Comparison of ENCODE assay signal across 18 cellular contexts in genomic region chr6:24673625-24674024, GRCh38. TPM values are rescaled to one million over a fixed set of nuclear protein-coding genes. Genes with fewer than 3 reads are reported as not detected.
DNase-seq lines count a peak whose midpoint lies in the region; ATAC-seq and TF ChIP-seq lines count a peak whose summit lies in the region.
"Had no signal": no experiment of that assay in that cellular context is flagged by ENCODE, and none has a peak within 500 bp of the region (broad histone marks: within the 10 kb centered on the region; RNA-seq: fewer than 3 reads in every experiment).

No MANE protein-coding gene starts in this region.

- no peak overlapping the region for H2AFZ ChIP-seq in GM23338

- H3K27ac Mint-ChIP-seq in GM23338, result no peak overlapping the region
- H3K27ac Mint-ChIP-seq: CD4-positive, CD25-positive, alpha-beta regulatory T cell; T-helper 2 cell treated with Interferon-gamma antibody and Interleukin-4, amounts not matched to agents 5 μg/mL and 100 μg/mL, for 36 hours had no signal

- H3K9me3 Mint-ChIP-seq in GM23338, result peaks cover 78% of the 10 kb centered on the region

- in situ Hi-C loops in Caki2 (cut with HindIII; ENCODE audit: low pct_unique_long_range_greater_than_20kb, low sequenced_read_pairs), result no loop called here

- intact Hi-C loops in esophagus muscularis mucosa (cut with DNase I), result no loop called here

- H3K36me3 ChIP-seq in GM23338 (ENCODE audit: insufficient read depth) (peaks cover 50% of the 10 kb centered on the region), esophagus muscularis mucosa (no peaks in the 10 kb centered on the region)

- no peak overlapping the region for H3K4me3 ChIP-seq in GM23338
- no peak overlapping the region for H3K4me3 ChIP-seq in esophagus muscularis mucosa

- H3F3A ChIP-seq in GM23338 (replicated peaks; ENCODE audit: low read depth), result no peaks in the 10 kb centered on the region

- H3K27me3 Mint-ChIP-seq in GM23338 (ENCODE audit: insufficient read depth, low read depth, poor library complexity), result peaks cover 10% of the 10 kb centered on the region
- H3K27me3 Mint-ChIP-seq: CD4-positive, CD25-positive, alpha-beta regulatory T cell had no signal

- TF ChIP-seq POLR2A in esophagus muscularis mucosa (IDR thresholded peaks at IDR 0.05; ENCODE audit: low read depth), result no peak

- H3K9me2 ChIP-seq in GM23338 (ENCODE audit: insufficient read depth), result no peaks in the 10 kb centered on the region

- H3K79me2 ChIP-seq in GM23338 (replicated peaks; ENCODE audit: insufficient read depth), result peaks cover 37% of the 10 kb centered on the region

- no peak overlapping the region for H3K4me3 Mint-ChIP-seq in GM23338
- H3K4me3 Mint-ChIP-seq: CD4-positive, CD25-positive, alpha-beta regulatory T cell; T-helper 2 cell treated with Interferon-gamma antibody and Interleukin-4, amounts not matched to agents 5 μg/mL and 100 μg/mL, for 36 hours had no signal

- H3K4me2 ChIP-seq in GM23338, result no peak overlapping the region

- H3K27ac ChIP-seq in GM23338 (ENCODE audit: low read depth) (no peak overlapping the region), esophagus muscularis mucosa (replicated peaks in 1 of 4) (no peak overlapping the region)

- H3K9me3 ChIP-seq in esophagus muscularis mucosa, result no peaks in the 10 kb centered on the region

- no peaks in the 10 kb centered on the region for H4K20me1 ChIP-seq in GM23338 (replicated peaks; ENCODE audit: insufficient read depth)

- H3K27me3 ChIP-seq in GM23338 (ENCODE audit: insufficient read depth) (no peaks in the 10 kb centered on the region), esophagus muscularis mucosa (no peaks in the 10 kb centered on the region)

- ATAC-seq in GM23338, result no peak

- 76% methylated on average over 2 of the region's 2 CpGs for WGBS in esophagus muscularis mucosa

- no peak for TF ChIP-seq EP300 in esophagus muscularis mucosa (IDR thresholded peaks at IDR 0.05)

- peaks cover 93% of the 10 kb centered on the region for H3K36me3 Mint-ChIP-seq in GM23338 (ENCODE audit: low read depth)

- TF ChIP-seq CTCF in GM23338 (conservative IDR thresholded peaks at IDR 0.05; ENCODE audit: low read depth in 2 of 2), result no peak
- TF ChIP-seq CTCF in esophagus muscularis mucosa (IDR thresholded peaks at IDR 0.05), result no peak

- H3K4me1 ChIP-seq in GM23338 (ENCODE audit: insufficient read depth), result no peaks in the 10 kb centered on the region
- peaks cover 0 to 2% (median under 1%) of the 10 kb centered on the region in 4 donors for H3K4me1 ChIP-seq in esophagus muscularis mucosa

- no peaks in the 10 kb centered on the region for H3K4me1 Mint-ChIP-seq in GM23338

- peak; percentile 28 for DNase-seq in Caki2 (ENCODE audit: low read depth)
- DNase-seq in GM23338 (ENCODE audit: low spot score), result peak; percentile 60
- DNase-seq in NCI-H69 (lab: John Stamatoyannopoulos, UW), result peak; percentile 37
- peak; percentile 10 for DNase-seq in left kidney (ENCODE audit: low read depth, low spot score)
- DNase-seq in NCI-H187 treated with DMSO at 0.1 percent for 48 hours (lab: John Stamatoyannopoulos, UW), result no peak
- DNase-seq in esophagus muscularis mucosa (ENCODE audit: extremely low spot score), result no peak
- DNase-seq in DMS153 (lab: John Stamatoyannopoulos, UW), result no peak
- DNase-seq: ACHN; AML-193; Caco-2; CD4-positive, CD25-positive, alpha-beta regulatory T cell; IMR-90; NCI-H1436; NCI-H2081; NCI-H2227 treated with DMSO at 0.1 percent for 48 hours; NCI-H524; NK-92 treated with Interleukin-12 subunit alpha and Interleukin-12 subunit beta, amount 100 ng/mL, for 24 hours had no signal

TF ChIP-seq in GM23338, 12 proteins besides CTCF, POLR2A, EP300 and RAD21:
- no peak for TF ChIP-seq ZNF114 (CRISPR knock-in tag; IDR thresholded peaks at IDR 0.05)
- TF ChIP-seq STAT1 (IDR thresholded peaks at IDR 0.05; ENCODE audit: unreplicated experiment), result no peak
- TF ChIP-seq POLR2AphosphoS5 (IDR thresholded peaks at IDR 0.05; ENCODE audit: low read depth), result no peak
- no peak for TF ChIP-seq ZNF331 (CRISPR knock-in tag; IDR thresholded peaks at IDR 0.05; ENCODE audit: low read depth)
- TF ChIP-seq, protein P1, sequence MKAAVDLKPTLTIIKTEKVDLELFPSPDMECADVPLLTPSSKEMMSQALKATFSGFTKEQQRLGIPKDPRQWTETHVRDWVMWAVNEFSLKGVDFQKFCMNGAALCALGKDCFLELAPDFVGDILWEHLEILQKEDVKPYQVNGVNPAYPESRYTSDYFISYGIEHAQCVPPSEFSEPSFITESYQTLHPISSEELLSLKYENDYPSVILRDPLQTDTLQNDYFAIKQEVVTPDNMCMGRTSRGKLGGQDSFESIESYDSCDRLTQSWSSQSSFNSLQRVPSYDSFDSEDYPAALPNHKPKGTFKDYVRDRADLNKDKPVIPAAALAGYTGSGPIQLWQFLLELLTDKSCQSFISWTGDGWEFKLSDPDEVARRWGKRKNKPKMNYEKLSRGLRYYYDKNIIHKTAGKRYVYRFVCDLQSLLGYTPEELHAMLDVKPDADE (IDR thresholded peaks at IDR 0.05), result no peak
- TF ChIP-seq CREB1 (CRISPR knock-in tag; IDR thresholded peaks at IDR 0.05; ENCODE audit: low read depth), result no peak
- no peak for TF ChIP-seq REST (IDR thresholded peaks at IDR 0.05; ENCODE audit: unreplicated experiment)

RNA-seq across cellular contexts. Expression of gene ACOT13, which starts 6.7 kb away (rescaled TPM):
- total RNA-seq in Caki2 (2014; rRNA removed; shearing (Covaris generic); ENCODE audit: low replicate concordance), result 56.4 and 85.2 TPM in 2 replicates
- 17.4 and 17.8 TPM in 2 replicates for total RNA-seq in GM23338 (2014; rRNA removed; shearing (Covaris generic))
- polyA plus RNA-seq in GM23338 (2016; fragmentation: Nextera tagmentation; extraction: Ambion mirVana), result 175 and 190 TPM in 2 replicates
- total RNA-seq in esophagus muscularis mucosa, result 1 to 10 TPM; 5.8 to 9.4 (median 7.2) TPM

RNA-seq across cellular contexts. Expression of gene TDP2, which starts 6.9 kb away (rescaled TPM):
- 230 and 231 TPM in 2 replicates for total RNA-seq in Caki2 (2014; rRNA removed; shearing (Covaris generic); ENCODE audit: low replicate concordance)
- 47.8 and 64.5 TPM in 2 replicates for total RNA-seq in GM23338 (2014; rRNA removed; shearing (Covaris generic))
- polyA plus RNA-seq in GM23338 (2016; fragmentation: Nextera tagmentation; extraction: Ambion mirVana), result 41.8 and 46.8 TPM in 2 replicates
- total RNA-seq in esophagus muscularis mucosa, result 10 to 100 TPM; 25.2 to 44.4 (median 37.6) TPM

RNA-seq across cellular contexts. Expression of gene KIAA0319, which starts 27.6 kb away (rescaled TPM):
- 6.1 and 6.4 TPM in 2 replicates for total RNA-seq in Caki2 (2014; rRNA removed; shearing (Covaris generic); ENCODE audit: low replicate concordance)
- 1.0 and 1.4 TPM in 2 replicates for total RNA-seq in GM23338 (2014; rRNA removed; shearing (Covaris generic))
- polyA plus RNA-seq in GM23338 (2016; fragmentation: Nextera tagmentation; extraction: Ambion mirVana), result 0.44 and 0.54 TPM in 2 replicates
- under 1 TPM; under 0.01 to 0.33 (median 0.15) TPM for total RNA-seq in esophagus muscularis mucosa
- total RNA-seq: CD4-positive, CD25-positive, alpha-beta regulatory T cell; IMR-90 had no signal
- polyA plus RNA-seq: IMR-90 had no signal

RNA-seq across cellular contexts. Expression of gene C6orf62, which starts 45.3 kb away (rescaled TPM):
- 68.5 and 77.5 TPM in 2 replicates for total RNA-seq in Caki2 (2014; rRNA removed; shearing (Covaris generic); ENCODE audit: low replicate concordance)
- total RNA-seq in GM23338 (2014; rRNA removed; shearing (Covaris generic)), result 78.4 and 79.9 TPM in 2 replicates
- 63.1 and 66.7 TPM in 2 replicates for polyA plus RNA-seq in GM23338 (2016; fragmentation: Nextera tagmentation; extraction: Ambion mirVana)
- 10 to 100 TPM; 30.7 to 50.5 (median 40.9) TPM for total RNA-seq in esophagus muscularis mucosa

Comparison
In these comparisons a context has a peak if more than half of its experiments do, and no peak if none do; other contexts are left out.
1. DNase-seq: peak in Caki2 (single experiment), GM23338 (single experiment), NCI-H69 (single experiment) and left kidney (single experiment); none in NCI-H187 treated with DMSO at 0.1 percent for 48 hours (single experiment), esophagus muscularis mucosa (single experiment) and DMS153 (single experiment).